In the genomic region with DNA sequence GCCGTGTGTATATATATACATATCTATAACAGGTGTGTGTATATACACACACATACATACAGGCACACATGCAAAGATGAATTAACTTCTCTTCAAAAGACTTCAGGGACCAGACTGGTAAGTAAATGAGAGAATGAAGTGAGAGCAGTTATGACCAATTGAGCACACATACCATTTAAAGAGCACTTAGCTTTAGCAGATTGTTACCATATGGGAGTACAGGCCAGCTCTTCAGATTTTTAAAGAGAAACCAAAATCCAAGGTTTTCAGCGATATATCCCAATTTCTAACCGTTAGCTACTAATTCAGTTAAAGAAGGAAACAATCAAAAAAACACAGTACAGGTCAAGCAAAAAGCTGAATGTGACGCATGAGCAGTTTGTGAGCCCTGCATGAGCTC, we compare ENCODE assay signal across 31 cellular contexts.
"Had no signal": no experiment of that assay in that cellular context is flagged by ENCODE, and none has a peak within 500 bp of the region (broad histone marks: within the 10 kb centered on the region; RNA-seq: fewer than 3 reads in every experiment).

No MANE protein-coding gene starts in this region.

- H3K36me3 ChIP-seq: cardiac muscle cell had no signal

- H3K27ac ChIP-seq: ascending aorta, breast epithelium, cardiac muscle cell, coronary artery, epithelial cell of prostate, esophagus squamous epithelium, foreskin keratinocyte, gastrocnemius medialis, heart right ventricle had no signal

- H3K27me3 ChIP-seq: ascending aorta, breast epithelium, esophagus squamous epithelium, foreskin keratinocyte, gastrocnemius medialis, heart right ventricle had no signal

- H3K4me1 ChIP-seq: breast epithelium, foreskin keratinocyte, heart right ventricle had no signal

- H3K27me3 Mint-ChIP-seq: activated CD4-positive, alpha-beta memory T cell treated with anti-CD3 and anti-CD28 coated beads, Interleukin-2, amount 10 ng/mL, durations not matched to agents 7 days and 5 days; activated CD4-positive, alpha-beta T cell treated with anti-CD3 and anti-CD28 coated beads for 36 hours; activated CD4-positive, alpha-beta T cell treated with anti-CD3 and anti-CD28 coated beads, Interleukin-2, amount 10 ng/mL, durations not matched to agents 24 days and 14 days; activated naive CD4-positive, alpha-beta T cell treated with anti-CD3 and anti-CD28 coated beads, Interleukin-2, amount 50 U/mL, for 24 hours; activated naive CD8-positive, alpha-beta T cell treated with anti-CD3 and anti-CD28 coated beads for 36 hours; activated naive CD8-positive, alpha-beta T cell treated with anti-CD3 and anti-CD28 coated beads, Interleukin-2, amount 50 U/mL, for 24 hours; activated T-cell treated with anti-CD3 and anti-CD28 coated beads, Interleukin-2, amount 50 U/mL, for 24 hours; activated T-helper 17 cell treated with anti-CD3 and anti-CD28 coated beads, Interleukin-2, amount 50 U/mL, for 72 hours; central memory CD8-positive, alpha-beta T cell; dendritic cell treated with granulocyte-macrophage colony-stimulating factor and Interleukin-4, amounts not matched to agents 40 ng/mL and 50 ng/mL, for 4 days; effector memory CD8-positive, alpha-beta T cell had no signal

- H3K4me3 Mint-ChIP-seq: activated CD4-positive, alpha-beta memory T cell treated with anti-CD3 and anti-CD28 coated beads, Interleukin-2, amount 10 ng/mL, durations not matched to agents 7 days and 5 days; activated CD4-positive, alpha-beta T cell treated with anti-CD3 and anti-CD28 coated beads for 36 hours; activated CD4-positive, alpha-beta T cell treated with anti-CD3 and anti-CD28 coated beads, Interleukin-2, amount 10 ng/mL, durations not matched to agents 24 days and 14 days; activated naive CD4-positive, alpha-beta T cell treated with anti-CD3 and anti-CD28 coated beads for 36 hours; activated naive CD4-positive, alpha-beta T cell treated with anti-CD3 and anti-CD28 coated beads, Interleukin-2, amount 50 U/mL, for 24 hours; activated naive CD8-positive, alpha-beta T cell treated with anti-CD3 and anti-CD28 coated beads for 36 hours; activated naive CD8-positive, alpha-beta T cell treated with anti-CD3 and anti-CD28 coated beads, Interleukin-2, amount 50 U/mL, for 24 hours; activated T-cell treated with anti-CD3 and anti-CD28 coated beads, Interleukin-2, amount 50 U/mL, for 24 hours; activated T-helper 17 cell treated with anti-CD3 and anti-CD28 coated beads, Interleukin-2, amount 50 U/mL, for 72 hours; brain; central memory CD8-positive, alpha-beta T cell; dendritic cell treated with granulocyte-macrophage colony-stimulating factor and Interleukin-4, amounts not matched to agents 40 ng/mL and 50 ng/mL, for 4 days; effector memory CD8-positive, alpha-beta T cell had no signal

- H3K36me3 Mint-ChIP-seq: activated naive CD8-positive, alpha-beta T cell treated with anti-CD3 and anti-CD28 coated beads for 36 hours had no signal

- H3K4me3 ChIP-seq: ascending aorta, breast epithelium, cardiac muscle cell, coronary artery, esophagus squamous epithelium, gastrocnemius medialis, heart right ventricle had no signal

- DNase-seq: activated CD4-positive, alpha-beta memory T cell treated with anti-CD3 and anti-CD28 coated beads, Interleukin-2, amount 10 ng/mL, durations not matched to agents 7 days and 5 days; activated CD4-positive, alpha-beta T cell treated with anti-CD3 and anti-CD28 coated beads for 36 hours; activated CD4-positive, alpha-beta T cell treated with anti-CD3 and anti-CD28 coated beads, Interleukin-2, amount 10 ng/mL, durations not matched to agents 24 days and 14 days; activated CD4-positive, alpha-beta T cell treated with anti-CD3 and anti-CD28 coated beads, Interleukin-2, amount 50 U/mL, for 4 hours; activated CD4-positive, CD25-positive, alpha-beta regulatory T cell; activated CD4-positive, CD25-positive, alpha-beta regulatory T cell treated with anti-CD3 and anti-CD28 coated beads, Interleukin-2, amount 50 U/mL, for 72 hours; activated CD8-positive, alpha-beta memory T cell treated with anti-CD3 and anti-CD28 coated beads, Interleukin-2, amount 50 U/mL, for 48 hours; activated effector memory CD4-positive, alpha-beta T cell treated with anti-CD3 and anti-CD28 coated beads, Interleukin-2, amount 50 U/mL, for 16 hours; activated naive CD4-positive, alpha-beta T cell treated with anti-CD3 and anti-CD28 coated beads for 36 hours; activated naive CD8-positive, alpha-beta T cell treated with anti-CD3 and anti-CD28 coated beads for 36 hours; activated naive CD8-positive, alpha-beta T cell treated with anti-CD3 and anti-CD28 coated beads, Interleukin-2, amount 50 U/mL, for 24 hours; activated T-cell treated with anti-CD3 and anti-CD28 coated beads for 4 hours; activated T-cell treated with anti-CD3 and anti-CD28 coated beads, Interleukin-2, amount 50 U/mL, for 24 hours; effector CD4-positive, alpha-beta T cell; effector memory CD8-positive, alpha-beta T cell; esophagus squamous epithelium; foreskin keratinocyte; gastrocnemius medialis; heart right ventricle; hippocampal formation; T-helper 2 cell had no signal

- H3K27ac Mint-ChIP-seq: activated CD4-positive, alpha-beta memory T cell treated with anti-CD3 and anti-CD28 coated beads, Interleukin-2, amount 10 ng/mL, durations not matched to agents 7 days and 5 days; activated CD4-positive, alpha-beta T cell treated with anti-CD3 and anti-CD28 coated beads for 36 hours; activated CD4-positive, alpha-beta T cell treated with anti-CD3 and anti-CD28 coated beads, Interleukin-2, amount 10 ng/mL, durations not matched to agents 24 days and 14 days; activated naive CD4-positive, alpha-beta T cell treated with anti-CD3 and anti-CD28 coated beads for 36 hours; activated naive CD4-positive, alpha-beta T cell treated with anti-CD3 and anti-CD28 coated beads, Interleukin-2, amount 50 U/mL, for 24 hours; activated naive CD8-positive, alpha-beta T cell treated with anti-CD3 and anti-CD28 coated beads for 36 hours; activated naive CD8-positive, alpha-beta T cell treated with anti-CD3 and anti-CD28 coated beads, Interleukin-2, amount 50 U/mL, for 24 hours; activated T-cell treated with anti-CD3 and anti-CD28 coated beads, Interleukin-2, amount 50 U/mL, for 24 hours; activated T-helper 17 cell treated with anti-CD3 and anti-CD28 coated beads, Interleukin-2, amount 50 U/mL, for 72 hours; brain; dendritic cell treated with granulocyte-macrophage colony-stimulating factor and Interleukin-4, amounts not matched to agents 40 ng/mL and 50 ng/mL, for 4 days; effector memory CD8-positive, alpha-beta T cell had no signal

- ATAC-seq: activated CD4-positive, alpha-beta T cell treated with anti-CD3 and anti-CD28 coated beads for 36 hours; activated naive CD8-positive, alpha-beta T cell treated with anti-CD3 and anti-CD28 coated beads, Interleukin-2, amount 50 U/mL, for 24 hours; activated T-helper 17 cell treated with anti-CD3 and anti-CD28 coated beads, Interleukin-2, amount 50 U/mL, for 72 hours; effector memory CD8-positive, alpha-beta T cell; foreskin keratinocyte; gastrocnemius medialis; heart right ventricle had no signal

- H3K9me3 Mint-ChIP-seq: activated CD4-positive, alpha-beta memory T cell treated with anti-CD3 and anti-CD28 coated beads, Interleukin-2, amount 10 ng/mL, durations not matched to agents 7 days and 5 days; activated CD4-positive, alpha-beta T cell treated with anti-CD3 and anti-CD28 coated beads, Interleukin-2, amount 10 ng/mL, durations not matched to agents 24 days and 14 days; activated naive CD4-positive, alpha-beta T cell treated with anti-CD3 and anti-CD28 coated beads for 36 hours; activated naive CD4-positive, alpha-beta T cell treated with anti-CD3 and anti-CD28 coated beads, Interleukin-2, amount 50 U/mL, for 24 hours; activated naive CD8-positive, alpha-beta T cell treated with anti-CD3 and anti-CD28 coated beads for 36 hours; activated naive CD8-positive, alpha-beta T cell treated with anti-CD3 and anti-CD28 coated beads, Interleukin-2, amount 50 U/mL, for 24 hours; activated T-cell treated with anti-CD3 and anti-CD28 coated beads, Interleukin-2, amount 50 U/mL, for 24 hours; activated T-helper 17 cell treated with anti-CD3 and anti-CD28 coated beads, Interleukin-2, amount 50 U/mL, for 72 hours; brain; central memory CD8-positive, alpha-beta T cell; dendritic cell treated with granulocyte-macrophage colony-stimulating factor and Interleukin-4, amounts not matched to agents 40 ng/mL and 50 ng/mL, for 4 days; effector memory CD8-positive, alpha-beta T cell had no signal

- H3K4me1 Mint-ChIP-seq: activated T-helper 17 cell treated with anti-CD3 and anti-CD28 coated beads, Interleukin-2, amount 50 U/mL, for 72 hours; central memory CD8-positive, alpha-beta T cell had no signal

- H3K9me3 ChIP-seq: ascending aorta, breast epithelium, esophagus squamous epithelium, gastrocnemius medialis, heart right ventricle had no signal
